Comparison of ENCODE assay signal across 1 cellular context in genomic region chr16:14071576-14072271, GRCh38.
TF ChIP-seq lines count a peak whose summit lies in the region.

No MANE protein-coding gene starts in this region.

TF ChIP-seq in H1, 55 proteins besides CTCF, POLR2A, EP300 and RAD21:
- no peak for TF ChIP-seq CEBPB (IDR thresholded peaks at IDR 0.05; ENCODE audit: low read depth, low read length)
- no peak for TF ChIP-seq SP1 (IDR thresholded peaks at IDR 0.05; ENCODE audit: low read depth, low read length)
- TF ChIP-seq SRF (IDR thresholded peaks at IDR 0.05; ENCODE audit: low read depth, low read length) = no peak
- TF ChIP-seq ASH2L (IDR thresholded peaks at IDR 0.05; ENCODE audit: low read length) = peak; percentile 51
- TF ChIP-seq TCF12 (IDR thresholded peaks at IDR 0.05; ENCODE audit: low read depth, low read length) = no peak
- TF ChIP-seq TAF7 (optimal IDR thresholded peaks at IDR 0.05; ENCODE audit: borderline replicate concordance, low read depth, low read length) = peak; percentile 7
- peak; percentile 83 for TF ChIP-seq KDM4A (IDR thresholded peaks at IDR 0.05; ENCODE audit: low read depth, low read length, severe bottlenecking)
- TF ChIP-seq SP2 (IDR thresholded peaks at IDR 0.05; ENCODE audit: low read length) = no peak
- peak; percentile 21; the same call in 1 of the 2 replicates for TF ChIP-seq RBBP5 (IDR thresholded peaks at IDR 0.05; ENCODE audit: borderline replicate concordance, low read depth, low read length)
- peak in 1 of 2 experiments; percentile 58; a peak in 3 of 4 replicates for TF ChIP-seq SIN3A (conservative IDR thresholded peaks at IDR 0.05 in 1 of 2, IDR thresholded peaks at IDR 0.05 in 1 of 2; ENCODE audit: low read depth in 1 of 2, low read length in 2 of 2)
TF ChIP-seq in H1: peak in this region for 5.
